ENCODE assay signal across 8 cellular contexts in genomic region chr6:30617565-30618269, GRCh38. TPM values are rescaled to one million over a fixed set of nuclear protein-coding genes. Genes with fewer than 3 reads are reported as not detected.
A peak's percentile ranks its signal among the peaks of the same experiment; 100 is the strongest.
DNase-seq lines count a peak whose midpoint lies in the region; ATAC-seq and TF ChIP-seq lines count a peak whose summit lies in the region.

Gene MRPS18B, plus strand, starts transcription at chr6:30617840. Its CDS starts 26 bp downstream, at chr6:30617866.

- TF ChIP-seq CTCF in osteocyte (IDR thresholded peaks at IDR 0.05) = no peak

- peak within 1 kb of the TSS; percentile 100 for H3K27ac Mint-ChIP-seq in activated naive CD8-positive, alpha-beta T cell
- H3K27ac Mint-ChIP-seq in osteocyte (ENCODE audit: unreplicated experiment) = peak within 1 kb of the TSS; percentile 100

- H3K4me1 Mint-ChIP-seq in activated naive CD8-positive, alpha-beta T cell (ENCODE audit: low read depth) = peaks cover 39% of the 10 kb centered on the region
- peaks cover 31% of the 10 kb centered on the region for H3K4me1 Mint-ChIP-seq in osteocyte (ENCODE audit: unreplicated experiment)

- no peaks in the 10 kb centered on the region for H3K9me3 Mint-ChIP-seq in activated naive CD8-positive, alpha-beta T cell (ENCODE audit: low read depth)
- no peaks in the 10 kb centered on the region for H3K9me3 Mint-ChIP-seq in osteocyte (ENCODE audit: unreplicated experiment)

- H3K4me3 ChIP-seq in GM08714 (ENCODE audit: low read length) (peak within 1 kb of the TSS; percentile 95), thymus (ENCODE audit: low read length) (peak within 1 kb of the TSS; percentile 97)

- peaks cover 19% of the 10 kb centered on the region for H3K4me1 ChIP-seq in thymus (ENCODE audit: control insufficient read depth, insufficient read depth, low read length)

- DNase-seq in NCI-H1092 treated with DMSO at 0.1 percent for 48 hours (lab: John Stamatoyannopoulos, UW) = peak; percentile 97
- peak; percentile 94 for DNase-seq in SKM-1 treated with dmso at 0.1 percent for 144 hours (lab: John Stamatoyannopoulos, UW; ENCODE audit: unreplicated experiment)
- DNase-seq in head of caudate nucleus = peak; percentile 96 to 99 (median 99)
- DNase-seq in osteocyte (ENCODE audit: extremely low spot score, unreplicated experiment) = peak; percentile 99

- peaks cover 27% of the 10 kb centered on the region for H3K36me3 Mint-ChIP-seq in activated naive CD8-positive, alpha-beta T cell
- peaks cover 30% of the 10 kb centered on the region for H3K36me3 Mint-ChIP-seq in osteocyte (ENCODE audit: unreplicated experiment)

- under 1% methylated on average over 34 of the region's 34 CpGs for WGBS in thymus

- H3K4me3 Mint-ChIP-seq in activated naive CD8-positive, alpha-beta T cell = peak within 1 kb of the TSS; percentile 99
- peak within 1 kb of the TSS; percentile 97 for H3K4me3 Mint-ChIP-seq in osteocyte (ENCODE audit: unreplicated experiment)

- peak; percentile 72 for ATAC-seq in HG02610 (IDR thresholded peaks at IDR 0.05; ENCODE audit: unreplicated experiment)

- no peaks in the 10 kb centered on the region for H3K9me3 ChIP-seq in thymus (ENCODE audit: control insufficient read depth)

- peak within 1 kb of the TSS; percentile 100 for H3K27ac ChIP-seq in thymus (ENCODE audit: low read depth)

- no peaks in the 10 kb centered on the region for H3K27me3 Mint-ChIP-seq in activated naive CD8-positive, alpha-beta T cell
- no peaks in the 10 kb centered on the region for H3K27me3 Mint-ChIP-seq in osteocyte (ENCODE audit: unreplicated experiment)

- intact Hi-C loops in head of caudate nucleus (cut with DNase I) = loop anchor here (5.0 kb wide), 1 partner anchor 105 kb away; the partner anchor contains the start of gene TUBB

- H3K36me3 ChIP-seq in thymus (ENCODE audit: control insufficient read depth, insufficient read depth) = peaks cover 23% of the 10 kb centered on the region

- no peaks in the 10 kb centered on the region for H3K27me3 ChIP-seq in thymus (ENCODE audit: control insufficient read depth, insufficient read depth)

RNA-seq across cellular contexts. Expression of gene MRPS18B, which starts in this region (rescaled TPM):
- total RNA-seq in osteocyte = 36.6 and 39.2 TPM in 2 replicates
- polyA plus RNA-seq in thymus = 48.9 TPM

Comparison
In these comparisons a context has a peak if more than half of its experiments do, and no peak if none do; other contexts are left out.
1. Peak in every context shown above with its lines: DNase-seq, ATAC-seq, H3K4me3 ChIP-seq and H3K27ac ChIP-seq.